In genomic region chr10:99984635-99985034, GRCh38 we compare ENCODE assay signal across 10 cellular contexts. TPM values are rescaled to one million over a fixed set of nuclear protein-coding genes. Genes with fewer than 3 reads are reported as not detected.
DNase-seq lines count a peak whose midpoint lies in the region; ATAC-seq and TF ChIP-seq lines count a peak whose summit lies in the region.
"Had no signal": no experiment of that assay in that cellular context is flagged by ENCODE, and none has a peak within 500 bp of the region (broad histone marks: within the 10 kb centered on the region; RNA-seq: fewer than 3 reads in every experiment).

No MANE protein-coding gene starts in this region.

- H3K4me3 ChIP-seq in HEK293 (ENCODE audit: low read depth, low read length) (no peak overlapping the region), RWPE2 (ENCODE audit: severe bottlenecking) (no peak overlapping the region), hepatocyte (no peak overlapping the region)

- peaks cover 10% of the 10 kb centered on the region for H3K4me1 ChIP-seq in HEK293 (ENCODE audit: control insufficient read depth, insufficient read depth, low read length)
- H3K4me1 ChIP-seq in RWPE2 (ENCODE audit: insufficient read depth, poor library complexity, severe bottlenecking), result peaks cover 40% of the 10 kb centered on the region
- peaks cover 36% of the 10 kb centered on the region for H3K4me1 ChIP-seq in hepatocyte (ENCODE audit: insufficient read depth)

- intact Hi-C loops in Calu3 (cut with micrococcal nuclease; ENCODE audit: unreplicated experiment), result no loop called here

- peak overlapping the region; percentile 88 for H3K27ac Mint-ChIP-seq in stimulated activated memory B cell treated with anti-CD40 and anti-IgM and Interleukin-4, amounts not matched to agents 10 μg/mL and 1 μg/mL and 100 μg/mL, for 72 hours
- no peak overlapping the region for H3K27ac Mint-ChIP-seq in Calu3 (ENCODE audit: unreplicated experiment)
- H3K27ac Mint-ChIP-seq: activated naive CD4-positive, alpha-beta T cell treated with anti-CD3 and anti-CD28 coated beads, Interleukin-2, amount 50 U/mL, for 72 hours had no signal

- peak; percentile 22; the same call in 2 of the 3 replicates for ATAC-seq in RWPE2 (ENCODE audit: low read depth)
- ATAC-seq in stimulated activated memory B cell treated with anti-CD40 and anti-IgM and Interleukin-4, amounts not matched to agents 10 μg/mL and 1 μg/mL and 100 μg/mL, for 72 hours, result no peak
- ATAC-seq: activated naive CD4-positive, alpha-beta T cell treated with anti-CD3 and anti-CD28 coated beads, Interleukin-2, amount 50 U/mL, for 72 hours had no signal

- H3K4me1 Mint-ChIP-seq in stimulated activated memory B cell treated with anti-CD40 and anti-IgM and Interleukin-4, amounts not matched to agents 10 μg/mL and 1 μg/mL and 100 μg/mL, for 72 hours, result peaks cover 55% of the 10 kb centered on the region
- H3K4me1 Mint-ChIP-seq in Calu3 (ENCODE audit: low read depth, unreplicated experiment), result peaks cover 21% of the 10 kb centered on the region

- WGBS in hepatocyte (ENCODE audit: low lambda C conversion rate, missing lambda C conversion rate), result 78% methylated on average over 2 of the region's 2 CpGs

- CTCF ChIA-PET in HEK293 (lab: Yijun Ruan, JAX), result interaction anchor here (0.7 to 1.3 kb wide), 5 partner anchors 9 to 121 kb away, joined by 3 to 4 read pairs (median 3); partner anchors contain the start of gene DNMBP
- CTCF ChIA-PET in Calu3 (lab: Charles Lee), result interaction anchor here (0.6 kb wide), 1 partner anchor 20 kb away, joined by 4 read pairs; no protein-coding TSS in a partner anchor

- H2AFZ ChIP-seq in hepatocyte, result no peak overlapping the region

- H3K36me3 ChIP-seq in HEK293 (ENCODE audit: control insufficient read depth in 2 of 2, insufficient read depth in 1 of 2, low read length in 2 of 2) (no peaks in the 10 kb centered on the region), RWPE2 (ENCODE audit: low read depth) (peaks cover 29% of the 10 kb centered on the region), hepatocyte (replicated peaks; ENCODE audit: insufficient read depth, low read depth) (no peaks in the 10 kb centered on the region)

- BruUV-seq in Calu3 (replicated peaks; lab: Mats Ljungman, UMichigan), result no TSS peak

- H4K20me1 ChIP-seq in hepatocyte (ENCODE audit: insufficient read depth, poor library complexity, severe bottlenecking), result no peaks in the 10 kb centered on the region

- H3K36me3 Mint-ChIP-seq in stimulated activated memory B cell treated with anti-CD40 and anti-IgM and Interleukin-4, amounts not matched to agents 10 μg/mL and 1 μg/mL and 100 μg/mL, for 72 hours, result no peaks in the 10 kb centered on the region
- H3K36me3 Mint-ChIP-seq in Calu3 (ENCODE audit: insufficient read depth, unreplicated experiment), result no peaks in the 10 kb centered on the region
- H3K36me3 Mint-ChIP-seq: activated naive CD4-positive, alpha-beta T cell treated with anti-CD3 and anti-CD28 coated beads, Interleukin-2, amount 50 U/mL, for 72 hours had no signal

- no peaks in the 10 kb centered on the region for H3K9me3 Mint-ChIP-seq in stimulated activated memory B cell treated with anti-CD40 and anti-IgM and Interleukin-4, amounts not matched to agents 10 μg/mL and 1 μg/mL and 100 μg/mL, for 72 hours
- no peaks in the 10 kb centered on the region for H3K9me3 Mint-ChIP-seq in Calu3 (ENCODE audit: low read depth, unreplicated experiment)
- H3K9me3 Mint-ChIP-seq: activated naive CD4-positive, alpha-beta T cell treated with anti-CD3 and anti-CD28 coated beads, Interleukin-2, amount 50 U/mL, for 72 hours had no signal

- POLR2A ChIA-PET in HEK293 (lab: Yijun Ruan, JAX), result interaction anchor here (1.2 kb wide), 1 partner anchor 10 kb away, joined by 3 read pairs; no protein-coding TSS in a partner anchor

- no peaks in the 10 kb centered on the region for H3K27me3 ChIP-seq in RWPE2 (ENCODE audit: insufficient read depth, poor library complexity, severe bottlenecking)
- no peaks in the 10 kb centered on the region for H3K27me3 ChIP-seq in hepatocyte

- DNase-seq in RWPE2 (ENCODE audit: low spot score), result no peak
- DNase-seq in hepatocyte (ENCODE audit: low spot score), result no peak
- no peak for DNase-seq in activated CD4-positive, alpha-beta T cell treated with anti-CD3 and anti-CD28 coated beads, Interleukin-2, amount 50 U/mL, for 1 hour
- no peak for DNase-seq in Calu3
- DNase-seq in NCI-H187 treated with DMSO at 0.1 percent for 48 hours (lab: John Stamatoyannopoulos, UW), result no peak
- no peak for DNase-seq in DMS153 (lab: John Stamatoyannopoulos, UW)
- DNase-seq: SIG-M5 had no signal

- H3K79me2 ChIP-seq in hepatocyte, result peaks cover 77% of the 10 kb centered on the region

- no peak for TF ChIP-seq CTCF in HEK293 (tag by site-specific recombination; IDR thresholded peaks at IDR 0.05)
- no peak for TF ChIP-seq CTCF in RWPE2 (IDR thresholded peaks at IDR 0.05; ENCODE audit: poor library complexity, severe bottlenecking)
- TF ChIP-seq CTCF in hepatocyte (IDR thresholded peaks at IDR 0.05; ENCODE audit: poor library complexity), result no peak
- TF ChIP-seq CTCF in Calu3 (IDR thresholded peaks at IDR 0.05; ENCODE audit: unreplicated experiment), result no peak

- no peaks in the 10 kb centered on the region for H3K9me3 ChIP-seq in HEK293 (ENCODE audit: control insufficient read depth, insufficient read depth, low read depth, low read length)
- no peaks in the 10 kb centered on the region for H3K9me3 ChIP-seq in RWPE2 (ENCODE audit: severe bottlenecking)
- no peaks in the 10 kb centered on the region for H3K9me3 ChIP-seq in hepatocyte (ENCODE audit: low read depth)

- no peaks in the 10 kb centered on the region for H3K9me2 ChIP-seq in hepatocyte (replicated peaks; ENCODE audit: insufficient read depth)

- no peak overlapping the region for H3K4me3 Mint-ChIP-seq in stimulated activated memory B cell treated with anti-CD40 and anti-IgM and Interleukin-4, amounts not matched to agents 10 μg/mL and 1 μg/mL and 100 μg/mL, for 72 hours
- no peak overlapping the region for H3K4me3 Mint-ChIP-seq in Calu3 (ENCODE audit: low read depth, unreplicated experiment)

- H3K27me3 Mint-ChIP-seq in stimulated activated memory B cell treated with anti-CD40 and anti-IgM and Interleukin-4, amounts not matched to agents 10 μg/mL and 1 μg/mL and 100 μg/mL, for 72 hours, result no peaks in the 10 kb centered on the region
- no peaks in the 10 kb centered on the region for H3K27me3 Mint-ChIP-seq in Calu3 (ENCODE audit: unreplicated experiment)

- H3K4me2 ChIP-seq in hepatocyte, result peak overlapping the region; percentile 60

- H3K27ac ChIP-seq in HEK293 (ENCODE audit: extremely low read depth, low read depth, low read length) (0 out of 2 replicates have a peak overlapping the region, but pooled peaks have one; percentile 19), RWPE2 (ENCODE audit: poor library complexity, severe bottlenecking) (peak overlapping the region; percentile 98), hepatocyte (peak overlapping the region; percentile 80)

TF ChIP-seq in HEK293, 187 proteins besides CTCF, POLR2A, EP300 and RAD21:
- TF ChIP-seq ZNF335 (tag by site-specific recombination; conservative IDR thresholded peaks at IDR 0.05) (no peak), ZEB2 (tag by site-specific recombination; IDR thresholded peaks at IDR 0.05) (0 out of 2 replicates have a peak, but pooled peaks have one; percentile 13), ZNF292 (tag by site-specific recombination; IDR thresholded peaks at IDR 0.05; ENCODE audit: borderline replicate concordance, low read depth) (no peak), ZNF121 (tag by site-specific recombination; IDR thresholded peaks at IDR 0.05) (peak; percentile 90)
- TF ChIP-seq, protein P1, sequence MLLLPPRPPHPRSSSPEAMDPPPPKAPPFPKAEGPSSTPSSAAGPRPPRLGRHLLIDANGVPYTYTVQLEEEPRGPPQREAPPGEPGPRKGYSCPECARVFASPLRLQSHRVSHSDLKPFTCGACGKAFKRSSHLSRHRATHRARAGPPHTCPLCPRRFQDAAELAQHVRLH (tag by site-specific recombination; IDR thresholded peaks at IDR 0.05), result 0 out of 2 replicates have a peak, but pooled peaks have one; percentile 12

RNA-seq across cellular contexts. Expression of gene DNMBP, which starts 25.1 kb away (rescaled TPM):
- 16.5 and 18.2 TPM in 2 replicates for total RNA-seq in hepatocyte
- 11.6 and 13.9 TPM in 2 replicates for polyA plus RNA-seq in hepatocyte
- total RNA-seq in Calu3 (2022), result 17.6 TPM in 2 replicates

Comparison
In these comparisons a context has a peak if more than half of its experiments do, and no peak if none do; other contexts are left out.
1. H3K27ac ChIP-seq: peak in every context shown above with its lines; median percentile 98 in RWPE2; 80 in hepatocyte; 19 in HEK293.